ENCODE assay signal across 8 cellular contexts in genomic region chrX:123833387-123833786, GRCh38. TPM values are rescaled to one million over a fixed set of nuclear protein-coding genes. Genes with fewer than 3 reads are reported as not detected.
DNase-seq lines count a peak whose midpoint lies in the region; ATAC-seq and TF ChIP-seq lines count a peak whose summit lies in the region.

No MANE protein-coding gene starts in this region.

- intact Hi-C loops in CD14-positive monocyte (cut with micrococcal nuclease) = loop anchor here (10.0 kb wide), 2 partner anchors 121 to 141 kb away; no protein-coding TSS in a partner anchor

- no peak overlapping the region for H3K27ac Mint-ChIP-seq in CD14-positive monocyte
- H3K27ac Mint-ChIP-seq in mesothelial cell of epicardium = no peak overlapping the region
- no peak overlapping the region for H3K27ac Mint-ChIP-seq in stimulated activated memory B cell treated with anti-CD40 and anti-IgM and Interleukin-4, amounts not matched to agents 10 μg/mL and 1 μg/mL and 100 μg/mL, for 72 hours

- peaks cover 8% of the 10 kb centered on the region for H3K4me1 Mint-ChIP-seq in CD14-positive monocyte
- H3K4me1 Mint-ChIP-seq in mesothelial cell of epicardium = no peaks in the 10 kb centered on the region
- H3K4me1 Mint-ChIP-seq in stimulated activated memory B cell treated with anti-CD40 and anti-IgM and Interleukin-4, amounts not matched to agents 10 μg/mL and 1 μg/mL and 100 μg/mL, for 72 hours = peaks cover 25% of the 10 kb centered on the region

- TF ChIP-seq CTCF in CD14-positive monocyte (IDR thresholded peaks at IDR 0.05) (peak; percentile 74), mesothelial cell of epicardium (IDR thresholded peaks at IDR 0.05; ENCODE audit: unreplicated experiment) (peak; percentile 72)

- DNase-seq in CD14-positive monocyte (ENCODE audit: low spot score) (peak; percentile 51), NCI-H460 (ENCODE audit: extremely low read depth, low read depth) (peak; percentile 69), mesothelial cell of epicardium (ENCODE audit: low spot score in 2 of 2, unreplicated experiment in 2 of 2) (peak in 1 of 2 experiments; percentile 53)
- DNase-seq in activated CD4-positive, alpha-beta T cell treated with anti-CD3 and anti-CD28 coated beads, Interleukin-2, amount 50 U/mL, for 24 hours (ENCODE audit: low read depth in 1 of 2, low spot score in 1 of 2) = peak; percentile 21 to 45
- DNase-seq in effector CD8-positive, alpha-beta T cell (lab: John Stamatoyannopoulos, UW) = peak; percentile 39

- H3K9me3 Mint-ChIP-seq in CD14-positive monocyte = peaks cover 0 to 3% (median 0%) of the 10 kb centered on the region in 7 donors
- peaks cover 9% of the 10 kb centered on the region for H3K9me3 Mint-ChIP-seq in mesothelial cell of epicardium
- no peaks in the 10 kb centered on the region for H3K9me3 Mint-ChIP-seq in stimulated activated memory B cell treated with anti-CD40 and anti-IgM and Interleukin-4, amounts not matched to agents 10 μg/mL and 1 μg/mL and 100 μg/mL, for 72 hours

- H3K36me3 Mint-ChIP-seq in CD14-positive monocyte (no peaks in the 10 kb centered on the region), mesothelial cell of epicardium (no peaks in the 10 kb centered on the region)
- H3K36me3 Mint-ChIP-seq in stimulated activated memory B cell treated with anti-CD40 and anti-IgM and Interleukin-4, amounts not matched to agents 10 μg/mL and 1 μg/mL and 100 μg/mL, for 72 hours = no peaks in the 10 kb centered on the region

- H3K4me3 Mint-ChIP-seq in CD14-positive monocyte (no peak overlapping the region), mesothelial cell of epicardium (no peak overlapping the region)
- no peak overlapping the region for H3K4me3 Mint-ChIP-seq in stimulated activated memory B cell treated with anti-CD40 and anti-IgM and Interleukin-4, amounts not matched to agents 10 μg/mL and 1 μg/mL and 100 μg/mL, for 72 hours

- peaks cover 1 to 4% (median 3%) of the 10 kb centered on the region in 3 donors for H3K27me3 Mint-ChIP-seq in CD14-positive monocyte (ENCODE audit: low read depth in 3 of 3)
- no peaks in the 10 kb centered on the region for H3K27me3 Mint-ChIP-seq in mesothelial cell of epicardium (ENCODE audit: low read depth)
- H3K27me3 Mint-ChIP-seq in stimulated activated memory B cell treated with anti-CD40 and anti-IgM and Interleukin-4, amounts not matched to agents 10 μg/mL and 1 μg/mL and 100 μg/mL, for 72 hours = no peaks in the 10 kb centered on the region

- ATAC-seq in GM19351 (IDR thresholded peaks at IDR 0.05; ENCODE audit: unreplicated experiment) (peak; percentile 80), HG03432 (IDR thresholded peaks at IDR 0.05; ENCODE audit: unreplicated experiment) (peak; percentile 68)
- peak; percentile 85 for ATAC-seq in stimulated activated memory B cell treated with anti-CD40 and anti-IgM and Interleukin-4, amounts not matched to agents 10 μg/mL and 1 μg/mL and 100 μg/mL, for 72 hours

RNA-seq across cellular contexts. Expression of gene XIAP, which starts 26.5 kb away (rescaled TPM):
- 1 to 10 TPM; 2.1 to 5.8 TPM for polyA plus RNA-seq in CD14-positive monocyte
- 40.9 and 52.6 TPM in 2 replicates for total RNA-seq in NCI-H460 (2014; rRNA removed; shearing (Covaris generic))
- polyA plus RNA-seq in NCI-H460 (2014; cell fraction: nucleus; rRNA removed) = 22.0 and 28.8 TPM in 2 replicates
- 38.1 to 45.6 TPM (median 42.4 TPM) in 3 replicates for total RNA-seq in mesothelial cell of epicardium
